ENCODE assay signal across 20 cellular contexts in genomic region chr4:52915131-52915645, GRCh38. TPM values are rescaled to one million over a fixed set of nuclear protein-coding genes. Genes with fewer than 3 reads are reported as not detected.
DNase-seq lines count a peak whose midpoint lies in the region; ATAC-seq and TF ChIP-seq lines count a peak whose summit lies in the region.
"Had no signal": no experiment of that assay in that cellular context is flagged by ENCODE, and none has a peak within 500 bp of the region (broad histone marks: within the 10 kb centered on the region; RNA-seq: fewer than 3 reads in every experiment).

No MANE protein-coding gene starts in this region.

- DNase-seq in HFFc6 (no peak), type B pancreatic cell (ENCODE audit: extremely low spot score, unreplicated experiment) (no peak), DMS153 (lab: John Stamatoyannopoulos, UW) (no peak), middle frontal gyrus (ENCODE audit: extremely low spot score, low spot score) (no peak), NCI-H226 (no peak)
- DNase-seq: Calu3; CD4-positive, CD25-positive, alpha-beta regulatory T cell; DND-41; MV-4-11; NCI-H1417 treated with DMSO at 0.1 percent for 48 hours; NCI-H2029; NCI-H2171; NCI-H748 treated with DMSO at 0.1 percent for 48 hours; OCI-M1; RPMI8226 had no signal

- H3K36me3 Mint-ChIP-seq in HFFc6 (ENCODE audit: low read depth) (peaks cover 6% of the 10 kb centered on the region), nephron (ENCODE audit: low read depth) (no peaks in the 10 kb centered on the region), type B pancreatic cell (no peaks in the 10 kb centered on the region)
- no peaks in the 10 kb centered on the region for H3K36me3 Mint-ChIP-seq in activated T-helper 17 cell treated with anti-CD3 and anti-CD28 coated beads, Interleukin-2, amount 50 U/mL, for 72 hours (ENCODE audit: low read depth)

- no peaks in the 10 kb centered on the region for H3K9me3 Mint-ChIP-seq in HFFc6
- no peaks in the 10 kb centered on the region for H3K9me3 Mint-ChIP-seq in activated T-helper 17 cell treated with anti-CD3 and anti-CD28 coated beads, Interleukin-2, amount 50 U/mL, for 72 hours
- H3K9me3 Mint-ChIP-seq in nephron = no peaks in the 10 kb centered on the region
- no peaks in the 10 kb centered on the region for H3K9me3 Mint-ChIP-seq in type B pancreatic cell

- H3K4me3 Mint-ChIP-seq in HFFc6 (no peak overlapping the region), nephron (no peak overlapping the region), type B pancreatic cell (no peak overlapping the region)
- H3K4me3 Mint-ChIP-seq in activated T-helper 17 cell treated with anti-CD3 and anti-CD28 coated beads, Interleukin-2, amount 50 U/mL, for 72 hours = no peak overlapping the region
- H3K4me3 Mint-ChIP-seq: B cell; CD4-positive, CD25-positive, alpha-beta regulatory T cell had no signal

- H3K4me1 Mint-ChIP-seq in HFFc6 (ENCODE audit: low read depth) (peaks cover 49% of the 10 kb centered on the region), nephron (peaks cover 28% of the 10 kb centered on the region), type B pancreatic cell (ENCODE audit: unreplicated experiment) (peaks cover 17% of the 10 kb centered on the region)
- H3K4me1 Mint-ChIP-seq in activated T-helper 17 cell treated with anti-CD3 and anti-CD28 coated beads, Interleukin-2, amount 50 U/mL, for 72 hours = no peaks in the 10 kb centered on the region
- H3K4me1 Mint-ChIP-seq: B cell had no signal

- H3K27me3 Mint-ChIP-seq in HFFc6 (ENCODE audit: insufficient read depth) = no peaks in the 10 kb centered on the region; the same call in 1 of the 2 replicates
- no peaks in the 10 kb centered on the region for H3K27me3 Mint-ChIP-seq in activated T-helper 17 cell treated with anti-CD3 and anti-CD28 coated beads, Interleukin-2, amount 50 U/mL, for 72 hours
- H3K27me3 Mint-ChIP-seq in nephron (ENCODE audit: low read depth) = peaks cover 3% of the 10 kb centered on the region
- H3K27me3 Mint-ChIP-seq in type B pancreatic cell = no peaks in the 10 kb centered on the region
- H3K27me3 Mint-ChIP-seq: B cell; CD4-positive, CD25-positive, alpha-beta regulatory T cell had no signal

- peak; percentile 40 for ATAC-seq in activated T-helper 17 cell treated with anti-CD3 and anti-CD28 coated beads, Interleukin-2, amount 50 U/mL, for 72 hours (replicated peaks)
- ATAC-seq: GM12878, HCT116 had no signal

- TF ChIP-seq CTCF in HFFc6 (IDR thresholded peaks at IDR 0.05) = no peak
- TF ChIP-seq CTCF in nephron (IDR thresholded peaks at IDR 0.05; ENCODE audit: unreplicated experiment in 3 of 3) = no peak
- TF ChIP-seq CTCF in type B pancreatic cell (conservative IDR thresholded peaks at IDR 0.05) = no peak

- H3K27ac Mint-ChIP-seq in HFFc6 (peak overlapping the region; percentile 56), nephron (peak overlapping the region in 2 of 3 experiments; percentile 73 to 77), type B pancreatic cell (peak overlapping the region; percentile 50)
- H3K27ac Mint-ChIP-seq in activated T-helper 17 cell treated with anti-CD3 and anti-CD28 coated beads, Interleukin-2, amount 50 U/mL, for 72 hours = peak overlapping the region; percentile 56
- H3K27ac Mint-ChIP-seq: B cell had no signal

RNA-seq across cellular contexts. Expression of gene RASL11B, which starts 53.1 kb away (rescaled TPM):
- under 1 TPM in 5 of 6 experiments, not detected in 1; 0.12 to 0.16 (median 0.14) TPM for total RNA-seq in HFFc6 (2021; fragmentation: NEBNext Ultra II Directional; extraction: Animal tissue kit (Norgen Biotek cat#: 25700))
- under 1 TPM; 0.34 to 0.76 TPM for total RNA-seq in activated T-helper 17 cell treated with anti-CD3 and anti-CD28 coated beads, Interleukin-2, amount 50 U/mL, for 72 hours
- 2.7 and 15.7 TPM in 2 replicates for total RNA-seq in type B pancreatic cell (ENCODE audit: low replicate concordance)
